In the genomic region with DNA sequence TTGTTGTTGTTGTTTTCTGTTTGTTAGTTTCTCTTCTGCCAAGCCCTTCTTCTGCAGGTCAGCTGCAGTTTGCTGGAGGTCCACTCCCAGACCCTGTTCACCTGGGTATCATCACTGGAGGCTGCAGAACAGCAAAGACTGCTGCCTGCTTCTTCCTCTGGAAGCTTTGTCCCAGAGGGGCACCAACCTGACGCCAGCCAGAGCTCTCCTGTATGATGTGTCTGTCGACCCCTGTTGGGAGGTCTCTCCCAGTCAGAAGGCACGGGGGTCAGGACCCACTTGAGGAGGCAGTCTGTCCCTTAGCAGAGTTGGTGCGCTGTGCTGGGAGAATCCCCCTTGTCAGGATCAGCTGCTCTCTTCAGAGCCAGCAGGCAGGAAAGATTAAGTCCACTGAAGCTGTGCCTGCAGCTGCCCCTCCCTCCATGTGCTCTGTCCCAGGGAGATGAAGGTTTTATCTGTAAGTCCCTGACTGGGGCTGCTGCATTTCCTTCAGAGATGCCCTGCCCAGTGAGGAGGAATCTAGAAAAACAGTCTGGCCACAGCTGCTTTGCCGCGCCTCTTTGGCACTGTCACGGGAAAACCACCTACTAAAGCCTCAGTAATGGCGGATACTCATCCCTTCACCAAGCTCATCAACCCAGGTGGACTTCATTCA, we compare ENCODE assay signal across 19 cellular contexts.
DNase-seq lines count a peak whose midpoint lies in the region; ATAC-seq and TF ChIP-seq lines count a peak whose summit lies in the region.
"Had no signal": no experiment of that assay in that cellular context is flagged by ENCODE, and none has a peak within 500 bp of the region (broad histone marks: within the 10 kb centered on the region; RNA-seq: fewer than 3 reads in every experiment).

No MANE protein-coding gene starts in this region.

- H3K27ac Mint-ChIP-seq in endodermal cell (no peak overlapping the region), neural progenitor cell (no peak overlapping the region), H9 (peak overlapping the region in 1 of 3 experiments; percentile 10; a peak in 2 of 7 replicates)
- H3K27ac Mint-ChIP-seq: B cell, CD14-positive monocyte had no signal

- H3K4ac ChIP-seq in H9 (ENCODE audit: low read depth, low read length): no peak overlapping the region

- 86 to 95% methylated on average over 7 to 8 of the region's 8 CpGs for WGBS in endodermal cell (ENCODE audit: insufficient coverage in 1 of 2, insufficient read length in 1 of 2), 2 experiments
- no CpG with 5 or more reads among the region's 8 CpGs for WGBS in H9 (ENCODE audit: extremely low coverage, insufficient read length, low lambda C conversion rate)

- H3K4me3 Mint-ChIP-seq in endodermal cell (no peak overlapping the region), neural progenitor cell (no peak overlapping the region), H9 (no peak overlapping the region)
- H3K4me3 Mint-ChIP-seq: B cell, CD14-positive monocyte had no signal

- H3F3A ChIP-seq in neural progenitor cell (ENCODE audit: low read depth): no peaks in the 10 kb centered on the region

- ATAC-seq in HG02840 (IDR thresholded peaks at IDR 0.05; ENCODE audit: low FRiP score, unreplicated experiment): no peak
- ATAC-seq: A549 had no signal

- no peak overlapping the region for H2BK5ac ChIP-seq in H9 (ENCODE audit: insufficient read length, low read length)

- H3K27me3 Mint-ChIP-seq in endodermal cell (ENCODE audit: insufficient read depth) (peaks cover 3% of the 10 kb centered on the region), neural progenitor cell (ENCODE audit: insufficient read depth, low read depth) (no peaks in the 10 kb centered on the region), H9 (ENCODE audit: low read depth) (no peaks in the 10 kb centered on the region)
- H3K27me3 Mint-ChIP-seq: B cell had no signal

- no peak overlapping the region for H4K8ac ChIP-seq in H9 (replicated peaks; ENCODE audit: insufficient read length, low read depth, low read length)

- no peak overlapping the region for H3K56ac ChIP-seq in H9 (ENCODE audit: insufficient read length, low read depth, low read length)

- no peak overlapping the region for H3T11ph ChIP-seq in H9 (ENCODE audit: low read length)

- H2AK5ac ChIP-seq in H9 (ENCODE audit: insufficient read length, low read length): no peak overlapping the region

- no peak overlapping the region for H4K91ac ChIP-seq in H9 (ENCODE audit: insufficient read length, low read depth, low read length)

- H3K36me3 ChIP-seq in endodermal cell (ENCODE audit: control insufficient read depth, insufficient read depth, low read length) (no peaks in the 10 kb centered on the region), neural progenitor cell (no peaks in the 10 kb centered on the region)
- H3K36me3 ChIP-seq: MG63 had no signal

- H3K27me3 ChIP-seq in endodermal cell (ENCODE audit: control insufficient read depth, insufficient read depth, low read length, poor library complexity, severe bottlenecking) (no peaks in the 10 kb centered on the region), neural progenitor cell (no peaks in the 10 kb centered on the region), H9 (ENCODE audit: insufficient read depth, low read length) (no peaks in the 10 kb centered on the region)
- H3K27me3 ChIP-seq: MG63 had no signal

- no peak overlapping the region for H3K14ac ChIP-seq in H9 (ENCODE audit: insufficient read depth, low read length)

- no peak overlapping the region for H2BK12ac ChIP-seq in H9 (ENCODE audit: insufficient read length, low read depth, low read length)

- H2BK20ac ChIP-seq in H9 (ENCODE audit: low read depth, low read length, poor library complexity, severe bottlenecking): no peak overlapping the region

- no peak overlapping the region for H3K4me3 ChIP-seq in endodermal cell (ENCODE audit: low read length)
- no peak overlapping the region for H3K4me3 ChIP-seq in neural progenitor cell
- H3K4me3 ChIP-seq: A549, MG63, SK-N-MC had no signal

- no peaks in the 10 kb centered on the region for H3K9me3 Mint-ChIP-seq in endodermal cell
- H3K9me3 Mint-ChIP-seq in neural progenitor cell: peaks cover 2% of the 10 kb centered on the region
- no peaks in the 10 kb centered on the region for H3K9me3 Mint-ChIP-seq in H9

- no peaks in the 10 kb centered on the region for H3K79me1 ChIP-seq in H9 (ENCODE audit: insufficient read depth, low read depth, low read length, poor library complexity, severe bottlenecking)

- H2AFZ ChIP-seq in neural progenitor cell (replicated peaks): no peak overlapping the region
- no peak overlapping the region for H2AFZ ChIP-seq in H9 (ENCODE audit: low read length)

- H3K27ac ChIP-seq in endodermal cell (ENCODE audit: low read depth, low read length) (no peak overlapping the region), neural progenitor cell (no peak overlapping the region), H9 (ENCODE audit: insufficient read length, low read depth, low read length) (no peak overlapping the region)
- H3K27ac ChIP-seq: A549, SK-N-MC had no signal

- no peak overlapping the region for H2BK120ac ChIP-seq in H9 (ENCODE audit: low read depth, low read length, poor library complexity, severe bottlenecking)

- H3K4me1 Mint-ChIP-seq in endodermal cell: peaks cover 8% of the 10 kb centered on the region
- H3K4me1 Mint-ChIP-seq in neural progenitor cell: peaks cover 11% of the 10 kb centered on the region
- peaks cover 0 to 6% of the 10 kb centered on the region in 2 experiments; a peak in 3 of 4 replicates for H3K4me1 Mint-ChIP-seq in H9
- H3K4me1 Mint-ChIP-seq: B cell, CD14-positive monocyte had no signal

- H3K18ac ChIP-seq in H9 (ENCODE audit: insufficient read length, low read depth, low read length): no peak overlapping the region

- no peak overlapping the region for H3K23ac ChIP-seq in H9 (ENCODE audit: insufficient read length, low read depth, low read length)

- TF ChIP-seq CTCF in endodermal cell (conservative IDR thresholded peaks at IDR 0.05): no peak
- TF ChIP-seq CTCF in neural progenitor cell (IDR thresholded peaks at IDR 0.05): no peak
- TF ChIP-seq CTCF in H9 (conservative IDR thresholded peaks at IDR 0.05): no peak
- no peak for TF ChIP-seq CTCF in GM13977 (IDR thresholded peaks at IDR 0.05; ENCODE audit: extremely low read depth, insufficient read depth, missing control alignments)

- H3K79me2 ChIP-seq in neural progenitor cell (ENCODE audit: low read depth) (no peaks in the 10 kb centered on the region), H9 (ENCODE audit: insufficient read depth, low read length) (no peaks in the 10 kb centered on the region)

- no peaks in the 10 kb centered on the region for H3K23me2 ChIP-seq in H9 (ENCODE audit: insufficient read length, low read depth, low read length, poor library complexity, severe bottlenecking)

- no peak overlapping the region for H3K9ac ChIP-seq in endodermal cell (ENCODE audit: extremely low read depth, low read length, poor library complexity, severe bottlenecking)
- H3K9ac ChIP-seq in neural progenitor cell: no peak overlapping the region
- no peak overlapping the region for H3K9ac ChIP-seq in H9 (ENCODE audit: extremely low read depth, insufficient read length, low read length)

- H4K5ac ChIP-seq in H9 (ENCODE audit: insufficient read length, low read depth, low read length): no peak overlapping the region

- H3K9me3 ChIP-seq in endodermal cell (ENCODE audit: control insufficient read depth, low read length) (no peaks in the 10 kb centered on the region), neural progenitor cell (ENCODE audit: low read depth) (no peaks in the 10 kb centered on the region), H9 (ENCODE audit: control insufficient read depth, low read depth, low read length) (no peaks in the 10 kb centered on the region)
- H3K9me3 ChIP-seq: A549, MG63 had no signal

- no peak overlapping the region for H2BK15ac ChIP-seq in H9 (ENCODE audit: low read depth, low read length)

- no peak overlapping the region for H3K4me2 ChIP-seq in neural progenitor cell
- no peak overlapping the region for H3K4me2 ChIP-seq in H9 (ENCODE audit: insufficient read depth, insufficient read length, low read length)
- H3K4me2 ChIP-seq: A549 had no signal

- no peaks in the 10 kb centered on the region for H4K20me1 ChIP-seq in neural progenitor cell (ENCODE audit: low read depth)
- no peaks in the 10 kb centered on the region for H4K20me1 ChIP-seq in H9 (ENCODE audit: control insufficient read depth, insufficient read depth, insufficient read length)

- H3K4me1 ChIP-seq in endodermal cell (ENCODE audit: control insufficient read depth, insufficient read depth, low read length) (no peaks in the 10 kb centered on the region), neural progenitor cell (no peaks in the 10 kb centered on the region), H9 (ENCODE audit: insufficient read depth, low read length) (no peaks in the 10 kb centered on the region)
- H3K4me1 ChIP-seq: A549 had no signal

- in situ Hi-C loops in GM13977 (cut with MboI; ENCODE audit: low pct_unique_long_range_greater_than_20kb, low sequenced_read_pairs, unreplicated experiment): no loop called here

- no peaks in the 10 kb centered on the region for H3K36me3 Mint-ChIP-seq in endodermal cell (ENCODE audit: low read depth)
- no peaks in the 10 kb centered on the region for H3K36me3 Mint-ChIP-seq in neural progenitor cell
- 0 out of 7 replicates have a peak, but pooled peaks cover 0 to 5% (median 0%) of the 10 kb centered on the region in 3 experiments for H3K36me3 Mint-ChIP-seq in H9 (ENCODE audit: insufficient read depth in 1 of 3, low read depth in 3 of 3)
- H3K36me3 Mint-ChIP-seq: CD14-positive monocyte had no signal

- DNase-seq in NCI-H524 (lab: John Stamatoyannopoulos, UW): peak; percentile 49 to 77
- DNase-seq in OCI-M1 (lab: John Stamatoyannopoulos, UW): peak; percentile 10
- DNase-seq in endodermal cell: peak; percentile 52
- peak; percentile 27 for DNase-seq in neural progenitor cell (ENCODE audit: low spot score)
- no peak for DNase-seq in H9
- no peak for DNase-seq in GM13977 (ENCODE audit: low spot score)
- no peak for DNase-seq in SKM-1 treated with dmso at 0.1 percent for 144 hours (lab: John Stamatoyannopoulos, UW; ENCODE audit: unreplicated experiment)
- DNase-seq: GDM1; Kasumi-1; MG63; NCI-H1417 treated with DMSO at 0.1 percent for 48 hours; NCI-H187; NCI-H446 treated with DMSO at 0.1 percent for 48 hours; NK-92 treated with Interleukin-12 subunit alpha and Interleukin-12 subunit beta, amount 100 ng/mL, for 24 hours had no signal

Comparison
In these comparisons a context has a peak if more than half of its experiments do, and no peak if none do; other contexts are left out.
1. DNase-seq: peak in NCI-H524 (2 of 2), OCI-M1 (single experiment), endodermal cell (single experiment) and neural progenitor cell (single experiment); none in H9 (single experiment), GM13977 (single experiment) and SKM-1 treated with dmso at 0.1 percent for 144 hours (single experiment).